Comparison of ENCODE assay signal across 1 cellular context in genomic region chr20:57399587-57400261, GRCh38.
TF ChIP-seq lines count a peak whose summit lies in the region.

No MANE protein-coding gene starts in this region.

TF ChIP-seq in IMR-90, 13 proteins besides CTCF, POLR2A, EP300 and RAD21 (continued from another document):
- TF ChIP-seq USF2 (IDR thresholded peaks at IDR 0.05; ENCODE audit: low read depth, low read length) (no peak), FOS (IDR thresholded peaks at IDR 0.05; ENCODE audit: low read depth, low read length) (no peak), NFE2L2 (IDR thresholded peaks at IDR 0.05; ENCODE audit: low read depth, low read length) (no peak), SMC3 (IDR thresholded peaks at IDR 0.05; ENCODE audit: low read depth, low read length) (no peak), RFX5 (IDR thresholded peaks at IDR 0.05; ENCODE audit: low read depth, low read length) (no peak), MAFK (IDR thresholded peaks at IDR 0.05; ENCODE audit: low read depth, low read length) (no peak), RCOR1 (IDR thresholded peaks at IDR 0.05; ENCODE audit: insufficient replicate concordance, low read length) (no peak), CHD1 (IDR thresholded peaks at IDR 0.05; ENCODE audit: low read depth, low read length) (no peak), CEBPB (IDR thresholded peaks at IDR 0.05; ENCODE audit: low read depth, low read length) (no peak), MXI1 (IDR thresholded peaks at IDR 0.05; ENCODE audit: borderline replicate concordance, low read depth, low read length) (no peak)
- TF ChIP-seq, protein P1, sequence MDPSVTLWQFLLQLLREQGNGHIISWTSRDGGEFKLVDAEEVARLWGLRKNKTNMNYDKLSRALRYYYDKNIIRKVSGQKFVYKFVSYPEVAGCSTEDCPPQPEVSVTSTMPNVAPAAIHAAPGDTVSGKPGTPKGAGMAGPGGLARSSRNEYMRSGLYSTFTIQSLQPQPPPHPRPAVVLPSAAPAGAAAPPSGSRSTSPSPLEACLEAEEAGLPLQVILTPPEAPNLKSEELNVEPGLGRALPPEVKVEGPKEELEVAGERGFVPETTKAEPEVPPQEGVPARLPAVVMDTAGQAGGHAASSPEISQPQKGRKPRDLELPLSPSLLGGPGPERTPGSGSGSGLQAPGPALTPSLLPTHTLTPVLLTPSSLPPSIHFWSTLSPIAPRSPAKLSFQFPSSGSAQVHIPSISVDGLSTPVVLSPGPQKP (IDR thresholded peaks at IDR 0.05; ENCODE audit: borderline replicate concordance, low read depth, low read length): no peak
